In the genomic region with DNA sequence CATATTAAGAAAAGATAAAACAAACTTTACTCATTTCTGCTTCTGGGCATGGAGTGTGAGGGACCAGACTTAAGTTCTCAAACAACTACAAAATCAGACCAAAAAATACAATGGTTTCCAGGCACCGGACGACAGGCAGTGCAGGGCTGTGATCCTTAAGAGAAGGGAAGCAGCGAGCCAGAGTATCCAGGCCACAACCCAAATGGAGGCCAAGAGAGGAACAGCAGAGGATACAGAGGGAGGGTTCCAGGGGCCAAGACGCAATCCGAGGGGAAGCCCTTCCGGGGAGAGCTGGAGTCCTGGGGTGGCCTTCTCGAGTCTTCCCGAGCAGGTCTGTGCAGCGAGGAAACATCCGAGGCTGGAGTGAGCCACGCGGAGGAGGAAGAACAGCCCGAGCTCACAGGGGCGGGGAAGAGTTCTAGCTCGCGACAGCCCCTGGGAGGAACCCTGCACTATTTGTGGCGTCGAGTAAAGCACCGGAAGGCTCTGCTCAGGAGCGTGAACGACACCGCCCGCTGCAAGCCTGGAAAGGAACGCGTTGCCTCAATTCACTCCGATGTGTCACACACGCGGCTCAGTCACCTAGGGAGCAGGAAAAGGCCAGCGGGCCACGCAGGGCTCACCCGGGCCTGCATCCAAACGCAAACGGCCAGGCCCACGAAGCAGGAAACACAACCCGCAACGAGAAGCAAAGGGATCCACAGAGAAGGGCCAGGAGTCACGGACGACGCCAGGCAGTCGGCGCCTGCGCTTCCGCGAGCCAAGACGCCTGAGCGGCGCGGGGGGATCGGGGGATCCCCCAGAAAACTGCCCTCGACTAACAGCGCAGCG, we compare ENCODE assay signal across 8 cellular contexts. TPM values are rescaled to one million over a fixed set of nuclear protein-coding genes. Genes with fewer than 3 reads are reported as not detected.
A peak's percentile ranks its signal among the peaks of the same experiment; 100 is the strongest.
DNase-seq lines count a peak whose midpoint lies in the region; ATAC-seq and TF ChIP-seq lines count a peak whose summit lies in the region.

No MANE protein-coding gene starts in this region.

- TF ChIP-seq CTCF in breast epithelium (IDR thresholded peaks at IDR 0.05) (no peak), lower leg skin (IDR thresholded peaks at IDR 0.05) (no peak), upper lobe of right lung (IDR thresholded peaks at IDR 0.05) (no peak)

- H3K4me1 ChIP-seq in ES-I3 (ENCODE audit: insufficient read depth, low read length) (0 out of 2 replicates have a peak, but pooled peaks cover 4% of the 10 kb centered on the region), HUES64 (ENCODE audit: insufficient read depth, low read length) (0 out of 2 replicates have a peak, but pooled peaks cover 5% of the 10 kb centered on the region), breast epithelium (no peaks in the 10 kb centered on the region), upper lobe of right lung (peaks cover 6% of the 10 kb centered on the region)

- TF ChIP-seq POLR2A in breast epithelium (IDR thresholded peaks at IDR 0.05) (no peak), lower leg skin (IDR thresholded peaks at IDR 0.05) (no peak)

- intact Hi-C loops in breast epithelium (cut with DNase I; ENCODE audit: low total_unique reads): no loop called here
- intact Hi-C loops in lower leg skin (cut with DNase I; ENCODE audit: low total_unique reads): no loop called here
- intact Hi-C loops in upper lobe of right lung (cut with DNase I): no loop called here

- peak overlapping the region; percentile 61 for H3K9ac ChIP-seq in ES-I3 (ENCODE audit: low read depth, low read length)
- peak overlapping the region; percentile 29 for H3K9ac ChIP-seq in HUES64 (ENCODE audit: low read depth, low read length)

- no peak for DNase-seq in breast epithelium (ENCODE audit: low spot score in 2 of 2)
- DNase-seq in lower leg skin (ENCODE audit: low spot score in 2 of 2): no peak
- DNase-seq in upper lobe of right lung: peak; percentile 69
- no peak for DNase-seq in NCI-H1092 (lab: John Stamatoyannopoulos, UW)

- H3K9me3 ChIP-seq in ES-I3 (ENCODE audit: control insufficient read depth, insufficient read depth, low read length) (no peaks in the 10 kb centered on the region), HUES64 (ENCODE audit: insufficient read depth, low read depth, low read length) (no peaks in the 10 kb centered on the region), breast epithelium (no peaks in the 10 kb centered on the region), upper lobe of right lung (no peaks in the 10 kb centered on the region)

- H3K27me3 ChIP-seq in HUES64 (ENCODE audit: insufficient read depth, low read length) (peaks cover 18% of the 10 kb centered on the region), breast epithelium (peaks cover 0 to 4% of the 10 kb centered on the region in 2 donors), upper lobe of right lung (no peaks in the 10 kb centered on the region)

- H3K4me3 ChIP-seq in HUES64 (ENCODE audit: low read length): peak overlapping the region; percentile 86
- peak overlapping the region; percentile 62 to 81 (median 77) for H3K4me3 ChIP-seq in breast epithelium
- H3K4me3 ChIP-seq in lower leg skin (ENCODE audit: low read depth, poor library complexity, severe bottlenecking): peak overlapping the region; percentile 64
- peak overlapping the region; percentile 63 for H3K4me3 ChIP-seq in upper lobe of right lung

- no peaks in the 10 kb centered on the region for H3K36me3 ChIP-seq in ES-I3 (ENCODE audit: insufficient read depth, low read length)
- no peaks in the 10 kb centered on the region for H3K36me3 ChIP-seq in HUES64 (ENCODE audit: insufficient read depth, low read length)
- no peaks in the 10 kb centered on the region for H3K36me3 ChIP-seq in breast epithelium
- no peaks in the 10 kb centered on the region for H3K36me3 ChIP-seq in upper lobe of right lung

- H3K27ac ChIP-seq in HUES64 (ENCODE audit: low read depth, low read length): no peak overlapping the region
- H3K27ac ChIP-seq in breast epithelium: peak overlapping the region; percentile 80 to 89
- peak overlapping the region; percentile 87 for H3K27ac ChIP-seq in upper lobe of right lung

- ATAC-seq in upper lobe of right lung (peak; percentile 4), GM21723 (IDR thresholded peaks at IDR 0.05; ENCODE audit: unreplicated experiment) (no peak), HG03039 (IDR thresholded peaks at IDR 0.05; ENCODE audit: unreplicated experiment) (no peak)

- WGBS in HUES64: 96% methylated on average over 52 of the region's 52 CpGs
- WGBS in lower leg skin, 2 donors: 60 to 63% methylated on average over 51 of the region's 52 CpGs

RNA-seq across cellular contexts. Expression of a gene that starts 0.9 kb away (rescaled TPM):
- polyA plus RNA-seq in HUES64 (2013, experiment 1 of 2): 0.75 TPM
- 1.0 TPM for polyA plus RNA-seq in HUES64 (2013, experiment 2 of 2)
- 1 to 10 TPM in 2 of 3 donors, under 1 TPM in 1; 0.98 to 2.9 (median 1.3) TPM for total RNA-seq in breast epithelium
- total RNA-seq in lower leg skin: 1 to 10 TPM in 2 of 4 donors, under 1 TPM in 2; 0.30 to 4.2 (median 1.5) TPM
- total RNA-seq in upper lobe of right lung: 1.9 TPM
